Comparison of ENCODE assay signal across 17 cellular contexts in genomic region chr9:2261421-2262103, GRCh38.
"Had no signal": no experiment of that assay in that cellular context is flagged by ENCODE, and none has a peak within 500 bp of the region (broad histone marks: within the 10 kb centered on the region; RNA-seq: fewer than 3 reads in every experiment).

No MANE protein-coding gene starts in this region.

- H3K4me3 ChIP-seq: left ventricle myocardium inferior, ovary, spleen, suprapubic skin had no signal

- H3K4me3 Mint-ChIP-seq: activated CD8-positive, alpha-beta T cell treated with anti-CD3 and anti-CD28 coated beads for 36 hours; activated T-cell treated with anti-CD3 and anti-CD28 coated beads, Interleukin-2, amount 50 U/mL, for 4 hours; natural killer cell treated with Interleukin-12 subunit alpha and Interleukin-12 subunit beta and Interleukin-15 and Interleukin-18, amount 100 ng/mL, for 72 hours; stimulated activated naive CD8-positive, alpha-beta T cell treated with anti-CD3 and anti-CD28 coated beads, Interleukin-15, Interleukin-2, amounts not matched to agents 100 ng/mL and 50 ng/mL, for 24 hours; WTC11 had no signal

- H3K36me3 Mint-ChIP-seq: activated naive CD4-positive, alpha-beta T cell treated with anti-CD3 and anti-CD28 coated beads, Interleukin-2, amount 50 U/mL, for 72 hours; natural killer cell treated with Interleukin-12 subunit alpha and Interleukin-12 subunit beta and Interleukin-15 and Interleukin-18, amount 100 ng/mL, for 72 hours had no signal

- H3K9me3 Mint-ChIP-seq: activated CD8-positive, alpha-beta T cell treated with anti-CD3 and anti-CD28 coated beads for 36 hours; activated naive CD4-positive, alpha-beta T cell treated with anti-CD3 and anti-CD28 coated beads, Interleukin-2, amount 50 U/mL, for 72 hours; activated T-cell treated with anti-CD3 and anti-CD28 coated beads, Interleukin-2, amount 50 U/mL, for 4 hours; natural killer cell treated with Interleukin-12 subunit alpha and Interleukin-12 subunit beta and Interleukin-15 and Interleukin-18, amount 100 ng/mL, for 72 hours; stimulated activated naive CD8-positive, alpha-beta T cell treated with anti-CD3 and anti-CD28 coated beads, Interleukin-15, Interleukin-2, amounts not matched to agents 100 ng/mL and 50 ng/mL, for 24 hours had no signal

- H3K27ac Mint-ChIP-seq: activated CD8-positive, alpha-beta T cell treated with anti-CD3 and anti-CD28 coated beads for 36 hours; activated naive CD4-positive, alpha-beta T cell treated with anti-CD3 and anti-CD28 coated beads, Interleukin-2, amount 50 U/mL, for 72 hours; natural killer cell treated with Interleukin-12 subunit alpha and Interleukin-12 subunit beta and Interleukin-15 and Interleukin-18, amount 100 ng/mL, for 72 hours; stimulated activated naive CD8-positive, alpha-beta T cell treated with anti-CD3 and anti-CD28 coated beads, Interleukin-15, Interleukin-2, amounts not matched to agents 100 ng/mL and 50 ng/mL, for 24 hours; WTC11 had no signal

- H3K27ac ChIP-seq: left ventricle myocardium inferior, ovary, spleen had no signal

- H3K27me3 ChIP-seq: ovary, spleen, suprapubic skin had no signal

- ATAC-seq: natural killer cell treated with Interleukin-12 subunit alpha and Interleukin-12 subunit beta and Interleukin-15 and Interleukin-18, amount 100 ng/mL, for 72 hours; WTC11 had no signal

- H3K36me3 ChIP-seq: left ventricle myocardium inferior, ovary, spleen, suprapubic skin had no signal

- DNase-seq: activated CD4-positive, alpha-beta T cell treated with anti-CD3 and anti-CD28 coated beads for 4 hours; activated CD8-positive, alpha-beta T cell treated with anti-CD3 and anti-CD28 coated beads for 36 hours; activated effector memory CD4-positive, alpha-beta T cell treated with Interleukin-2 at 50 U/mL for 16 hours; activated T-cell treated with anti-CD3 and anti-CD28 coated beads, Interleukin-2, amount 50 U/mL, for 4 hours; cerebellar nuclear complex; effector CD8-positive, alpha-beta T cell; glutamatergic neuron; kidney; left ventricle myocardium inferior; ovary; spleen; T-helper 2 cell had no signal
